Comparison of ENCODE assay signal across 9 cellular contexts in the genomic region with DNA sequence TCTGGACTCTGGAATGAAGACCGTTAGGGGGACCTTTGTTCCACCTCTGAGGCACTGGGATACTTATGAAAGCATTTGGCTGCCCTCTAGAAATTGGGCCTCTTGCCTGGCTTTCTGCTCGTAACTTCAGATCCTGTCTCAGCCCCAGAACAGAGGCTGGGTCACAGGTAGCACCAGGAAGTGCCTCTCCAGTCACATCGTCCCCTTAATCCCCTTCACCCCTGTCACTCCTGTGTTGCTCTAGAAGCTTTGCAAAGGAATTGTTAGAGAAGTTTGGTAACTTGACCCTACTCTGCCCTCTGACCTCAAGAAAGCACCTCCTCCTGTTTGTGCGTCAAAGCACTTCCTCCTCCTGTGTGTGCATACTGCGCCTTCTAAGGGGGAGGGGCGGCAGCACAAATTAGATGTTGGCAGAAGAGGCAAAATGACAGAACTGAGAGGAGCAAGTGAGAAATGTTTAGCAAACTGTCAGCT.
A peak's percentile ranks its signal among the peaks of the same experiment; 100 is the strongest.
DNase-seq lines count a peak whose midpoint lies in the region; ATAC-seq, FAIRE-seq and TF ChIP-seq lines count a peak whose summit lies in the region.
"Had no signal": no experiment of that assay in that cellular context is flagged by ENCODE, and none has a peak within 500 bp of the region (broad histone marks: within the 10 kb centered on the region; RNA-seq: fewer than 3 reads in every experiment).

No MANE protein-coding gene starts in this region.

- intact Hi-C loops in K562 (cut with micrococcal nuclease): no loop called here

- peak overlapping the region; percentile 29; the same call in 2 of the 3 replicates for H3K27ac ChIP-seq in K562 (ENCODE audit: extremely low read depth, low read depth, low read length)
- peak overlapping the region; percentile 12 for H3K27ac ChIP-seq in mesodermal cell (ENCODE audit: low read depth, low read length, severe bottlenecking)
- no peak overlapping the region for H3K27ac ChIP-seq in RWPE1

- TF ChIP-seq RAD21 in K562 (CRISPR knock-in tag; conservative IDR thresholded peaks at IDR 0.05 in 1 of 2, IDR thresholded peaks at IDR 0.05 in 1 of 2): peak in 1 of 2 experiments; percentile 33; a peak in 1 of 4 replicates

- WGBS in K562 (ENCODE audit: insufficient coverage, low coverage, missing lambda C conversion rate): 20% methylated on average over 6 of the region's 6 CpGs
- 35 to 60% methylated on average over 2 to 3 of the region's 6 CpGs for WGBS in mesodermal cell (ENCODE audit: insufficient coverage in 2 of 2), 2 experiments

- peaks cover 4% of the 10 kb centered on the region for H3K9me1 ChIP-seq in K562 (ENCODE audit: control insufficient read depth, insufficient read depth, low read length)

- POLR2A ChIA-PET in K562 (lab: Yijun Ruan, JAX) (interaction anchor here (0.6 to 0.8 kb wide), 2 partner anchors 11 to 168 kb away, joined by 3 read pairs; no protein-coding TSS in a partner anchor), RWPE1 (lab: Yijun Ruan, JAX; ENCODE audit: low non-redundant PET) (no interaction called here)

- no peaks in the 10 kb centered on the region for H3K79me2 ChIP-seq in K562 (ENCODE audit: control insufficient read depth, insufficient read depth, low read length)

- no TSS peak for BruUV-seq in K562 (replicated peaks; lab: Mats Ljungman, UMichigan)

- no peak for TF ChIP-seq POLR2A in GM12891 (IDR thresholded peaks at IDR 0.05; ENCODE audit: low read depth, low read length)
- no peak for TF ChIP-seq POLR2A in K562 (conservative IDR thresholded peaks at IDR 0.05)

- H2AFZ ChIP-seq in K562 (ENCODE audit: low read depth, low read length): peak overlapping the region; percentile 67

- CTCF ChIA-PET in K562 (lab: Yijun Ruan, JAX; ENCODE audit: low intra/inter-chr PET ratio) (no interaction called here), RWPE1 (lab: Yijun Ruan, JAX) (no interaction called here)

- in situ Hi-C loops in K562 (cut with MboI): no loop called here

- H3K4me3 ChIP-seq in K562 (no peak overlapping the region), mesodermal cell (ENCODE audit: extremely low read depth, insufficient read depth, low read length, poor library complexity, severe bottlenecking) (no peak overlapping the region)

- peak; percentile 29; the same call in 1 of the 2 replicates for TF ChIP-seq EP300 in K562 (IDR thresholded peaks at IDR 0.05; ENCODE audit: low read length)

- FAIRE-seq in GM12891 (lab: Jason Lieb, UNC) (no peak), K562 (lab: Jason Lieb, UNC) (peak; percentile 94)

- peak overlapping the region; percentile 13 to 28; a peak in 2 of 4 replicates for H3K9ac ChIP-seq in K562 (ENCODE audit: insufficient read depth in 1 of 2, low read depth in 2 of 2, low read length in 2 of 2)

- DNase-seq in GM12891 (ENCODE audit: insufficient read length, low spot score) (no peak), NCI-H460 (ENCODE audit: extremely low read depth, low read depth) (peak; percentile 33), K562 (ENCODE audit: extremely low read depth in 1 of 4, low spot score in 3 of 4) (peak; percentile 60 to 88 (median 73)), midbrain (lab: John Stamatoyannopoulos, UW) (no peak), cortex of kidney (lab: John Stamatoyannopoulos, UW) (no peak), RWPE1 (ENCODE audit: low spot score) (no peak)

- no peaks in the 10 kb centered on the region for H3K9me3 ChIP-seq in K562 (replicated peaks; ENCODE audit: control insufficient read depth, insufficient read depth, low read depth, low read length)
- H3K9me3 ChIP-seq in mesodermal cell (ENCODE audit: control insufficient read depth, low read length): peaks cover 7% of the 10 kb centered on the region

- peaks cover 34% of the 10 kb centered on the region for H3K36me3 ChIP-seq in K562 (ENCODE audit: control insufficient read depth, insufficient read depth, low read length)
- peaks cover 40% of the 10 kb centered on the region for H3K36me3 ChIP-seq in mesodermal cell (ENCODE audit: control insufficient read depth, insufficient read depth, low read length)

- H3K4me1 ChIP-seq in K562 (replicated peaks in 1 of 2; ENCODE audit: control insufficient read depth in 2 of 2, insufficient read depth in 2 of 2, low read length in 2 of 2) (peaks cover 14 to 16% of the 10 kb centered on the region in 2 experiments), mesodermal cell (ENCODE audit: control insufficient read depth, insufficient read depth, low read length, poor library complexity, severe bottlenecking) (peaks cover 12% of the 10 kb centered on the region)

- no peaks in the 10 kb centered on the region for H4K20me1 ChIP-seq in K562 (replicated peaks; ENCODE audit: control insufficient read depth, insufficient read depth, low read length)

- ATAC-seq in K562 (peak; percentile 98), GM21360 (IDR thresholded peaks at IDR 0.05; ENCODE audit: unreplicated experiment) (no peak)
- ATAC-seq: HCT116 had no signal

- peak overlapping the region; percentile 57 for H3K4me2 ChIP-seq in K562 (ENCODE audit: insufficient read depth, low read length)

- no peak; a peak in 1 of 6 replicates for TF ChIP-seq CTCF in K562 (IDR thresholded peaks at IDR 0.05 in 2 of 3, conservative IDR thresholded peaks at IDR 0.05 in 1 of 3; ENCODE audit: insufficient read depth in 2 of 3, low read depth in 1 of 3, low read length in 3 of 3)
- no peak for TF ChIP-seq CTCF in RWPE1 (conservative IDR thresholded peaks at IDR 0.05; ENCODE audit: low read depth)

- no peaks in the 10 kb centered on the region for H3K27me3 ChIP-seq in K562 (ENCODE audit: control insufficient read depth in 2 of 2, insufficient read depth in 2 of 2, low read length in 2 of 2)

TF ChIP-seq in GM12891, 5 proteins besides CTCF, POLR2A, EP300 and RAD21:
- TF ChIP-seq POLR2AphosphoS5 (IDR thresholded peaks at IDR 0.05; ENCODE audit: low read depth, low read length) (no peak), POU2F2 (IDR thresholded peaks at IDR 0.05; ENCODE audit: low read depth, low read length) (no peak), TAF1 (IDR thresholded peaks at IDR 0.05; ENCODE audit: low read depth, low read length) (no peak), SPI1 (IDR thresholded peaks at IDR 0.05; ENCODE audit: low read depth, low read length) (0 out of 2 replicates have a peak, but pooled peaks have one; percentile 4), PAX5 (IDR thresholded peaks at IDR 0.05; ENCODE audit: insufficient read depth, low read length, severe bottlenecking) (no peak)

TF ChIP-seq in K562, 482 proteins besides CTCF, POLR2A, EP300 and RAD21 (continues in another document):
- no peak for TF ChIP-seq KAT7 (CRISPR knock-in tag; IDR thresholded peaks at IDR 0.05; ENCODE audit: borderline replicate concordance)
- TF ChIP-seq CHD2 (IDR thresholded peaks at IDR 0.05; ENCODE audit: low read depth, low read length): no peak
- 0 out of 2 replicates have a peak, but pooled peaks have one; percentile 40 for TF ChIP-seq ETV1 (tag; conservative IDR thresholded peaks at IDR 0.05; ENCODE audit: low read depth)
- TF ChIP-seq, protein P1, sequence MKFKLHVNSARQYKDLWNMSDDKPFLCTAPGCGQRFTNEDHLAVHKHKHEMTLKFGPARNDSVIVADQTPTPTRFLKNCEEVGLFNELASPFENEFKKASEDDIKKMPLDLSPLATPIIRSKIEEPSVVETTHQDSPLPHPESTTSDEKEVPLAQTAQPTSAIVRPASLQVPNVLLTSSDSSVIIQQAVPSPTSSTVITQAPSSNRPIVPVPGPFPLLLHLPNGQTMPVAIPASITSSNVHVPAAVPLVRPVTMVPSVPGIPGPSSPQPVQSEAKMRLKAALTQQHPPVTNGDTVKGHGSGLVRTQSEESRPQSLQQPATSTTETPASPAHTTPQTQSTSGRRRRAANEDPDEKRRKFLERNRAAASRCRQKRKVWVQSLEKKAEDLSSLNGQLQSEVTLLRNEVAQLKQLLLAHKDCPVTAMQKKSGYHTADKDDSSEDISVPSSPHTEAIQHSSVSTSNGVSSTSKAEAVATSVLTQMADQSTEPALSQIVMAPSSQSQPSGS (CRISPR knock-in tag; IDR thresholded peaks at IDR 0.05): no peak
- no peak for TF ChIP-seq NR1H2 (CRISPR knock-in tag; IDR thresholded peaks at IDR 0.05)
- TF ChIP-seq ZNF507 (tag; conservative IDR thresholded peaks at IDR 0.05): no peak
- TF ChIP-seq ZNF780A (CRISPR knock-in tag; IDR thresholded peaks at IDR 0.05): no peak
- TF ChIP-seq KDM1A (IDR thresholded peaks at IDR 0.05): peak in 1 of 2 experiments; percentile 15; a peak in 1 of 4 replicates
- no peak for TF ChIP-seq ETS2 (tag; IDR thresholded peaks at IDR 0.05; ENCODE audit: borderline replicate concordance, poor library complexity, severe bottlenecking)
- TF ChIP-seq YY1 (IDR thresholded peaks at IDR 0.05; ENCODE audit: borderline replicate concordance in 1 of 3, control insufficient read depth in 1 of 3, extremely low read depth in 1 of 3, insufficient read depth in 3 of 3, insufficient read length in 1 of 3, insufficient replicate concordance in 2 of 3, low read depth in 1 of 3, low read length in 2 of 3): peak in 1 of 3 experiments; percentile 19
- no peak for TF ChIP-seq RFX5 (IDR thresholded peaks at IDR 0.05; ENCODE audit: low read depth, low read length)
- TF ChIP-seq NRF1 (conservative IDR thresholded peaks at IDR 0.05 in 1 of 2, IDR thresholded peaks at IDR 0.05 in 1 of 2): peak in 1 of 2 experiments; percentile 26; a peak in 1 of 4 replicates
- TF ChIP-seq, protein P2, sequence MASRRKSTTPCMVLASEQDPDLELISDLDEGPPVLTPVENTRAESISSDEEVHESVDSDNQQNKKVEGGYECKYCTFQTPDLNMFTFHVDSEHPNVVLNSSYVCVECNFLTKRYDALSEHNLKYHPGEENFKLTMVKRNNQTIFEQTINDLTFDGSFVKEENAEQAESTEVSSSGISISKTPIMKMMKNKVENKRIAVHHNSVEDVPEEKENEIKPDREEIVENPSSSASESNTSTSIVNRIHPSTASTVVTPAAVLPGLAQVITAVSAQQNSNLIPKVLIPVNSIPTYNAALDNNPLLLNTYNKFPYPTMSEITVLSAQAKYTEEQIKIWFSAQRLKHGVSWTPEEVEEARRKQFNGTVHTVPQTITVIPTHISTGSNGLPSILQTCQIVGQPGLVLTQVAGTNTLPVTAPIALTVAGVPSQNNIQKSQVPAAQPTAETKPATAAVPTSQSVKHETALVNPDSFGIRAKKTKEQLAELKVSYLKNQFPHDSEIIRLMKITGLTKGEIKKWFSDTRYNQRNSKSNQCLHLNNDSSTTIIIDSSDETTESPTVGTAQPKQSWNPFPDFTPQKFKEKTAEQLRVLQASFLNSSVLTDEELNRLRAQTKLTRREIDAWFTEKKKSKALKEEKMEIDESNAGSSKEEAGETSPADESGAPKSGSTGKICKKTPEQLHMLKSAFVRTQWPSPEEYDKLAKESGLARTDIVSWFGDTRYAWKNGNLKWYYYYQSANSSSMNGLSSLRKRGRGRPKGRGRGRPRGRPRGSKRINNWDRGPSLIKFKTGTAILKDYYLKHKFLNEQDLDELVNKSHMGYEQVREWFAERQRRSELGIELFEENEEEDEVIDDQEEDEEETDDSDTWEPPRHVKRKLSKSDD (conservative IDR thresholded peaks at IDR 0.05; ENCODE audit: low read length): no peak
- no peak for TF ChIP-seq ZNF347 (CRISPR knock-in tag; IDR thresholded peaks at IDR 0.05; ENCODE audit: low read depth)
- no peak for TF ChIP-seq JUN (IDR thresholded peaks at IDR 0.05; ENCODE audit: borderline replicate concordance, low read depth, low read length)
- TF ChIP-seq JUN (CRISPR knock-in tag; IDR thresholded peaks at IDR 0.05; ENCODE audit: borderline replicate concordance): no peak

Comparison
In these comparisons a context has a peak if more than half of its experiments do, and no peak if none do; other contexts are left out.
1. DNase-seq: peak in NCI-H460 (single experiment) and K562 (4 of 4); none in GM12891 (single experiment), midbrain (single experiment), cortex of kidney (single experiment) and RWPE1 (single experiment).